In the genomic region with DNA sequence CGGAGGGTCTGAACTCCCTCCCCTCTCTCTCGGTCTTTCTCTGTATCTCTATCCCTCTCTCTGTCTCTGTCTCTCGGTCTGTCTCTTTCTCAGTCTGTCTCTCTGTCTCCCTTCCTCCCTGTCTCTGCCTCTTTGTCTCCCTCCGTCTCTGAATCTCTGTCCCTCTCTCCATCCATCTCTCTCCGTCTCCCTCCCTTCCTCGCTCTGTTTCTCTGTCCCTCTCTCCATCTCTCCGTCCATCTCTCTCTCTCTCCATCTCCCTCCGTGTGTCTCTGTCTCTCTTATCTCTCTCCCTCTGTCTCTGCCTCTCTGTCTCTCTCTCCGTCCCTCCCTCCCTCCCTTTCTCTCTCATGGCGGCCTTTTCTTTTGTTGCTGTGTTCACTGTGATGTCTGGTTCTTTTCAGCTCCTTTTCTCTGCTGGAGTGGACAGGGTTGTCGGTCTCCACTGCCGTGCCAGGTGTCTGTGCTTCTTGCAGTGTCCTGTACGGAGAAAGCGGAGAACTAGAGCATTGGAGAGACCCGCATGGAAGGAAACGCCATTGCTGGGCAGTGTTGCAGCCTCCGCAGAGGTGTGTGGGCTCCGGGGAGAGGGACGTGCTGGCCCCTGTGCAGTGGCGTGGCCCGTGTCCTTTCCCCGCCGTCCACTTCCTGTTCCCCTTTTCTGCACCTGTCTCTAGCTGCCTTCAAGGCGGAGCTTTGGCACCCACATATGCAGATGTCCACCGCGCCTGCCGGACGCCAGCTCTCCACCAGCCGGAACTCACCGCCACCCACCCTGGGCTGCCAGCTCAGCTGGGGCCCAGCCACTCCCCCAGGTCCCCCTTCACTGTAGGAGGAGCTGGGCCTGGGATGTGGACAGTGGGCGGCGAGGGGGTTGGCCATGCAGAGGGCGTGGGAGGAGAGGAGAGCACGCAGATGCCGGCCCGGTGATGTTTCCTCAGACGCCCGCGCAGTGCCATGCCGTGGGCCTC, we compare ENCODE assay signal across 9 cellular contexts.
DNase-seq lines count a peak whose midpoint lies in the region; ATAC-seq and TF ChIP-seq lines count a peak whose summit lies in the region.
"Had no signal": no experiment of that assay in that cellular context is flagged by ENCODE, and none has a peak within 500 bp of the region (broad histone marks: within the 10 kb centered on the region; RNA-seq: fewer than 3 reads in every experiment).

No MANE protein-coding gene starts in this region.

- no peaks in the 10 kb centered on the region for H3K27me3 ChIP-seq in CD4-positive, alpha-beta memory T cell (ENCODE audit: insufficient read depth, low read length)
- H3K27me3 ChIP-seq in muscle layer of duodenum (ENCODE audit: low read depth, low read length) = no peaks in the 10 kb centered on the region

- no peak for DNase-seq in CD4-positive, alpha-beta memory T cell
- DNase-seq in WTC11 (ENCODE audit: low spot score) = no peak
- DNase-seq in SIG-M5 treated with dmso at 0.1 percent for 504 hours (lab: John Stamatoyannopoulos, UW; ENCODE audit: unreplicated experiment) = no peak
- no peak for DNase-seq in activated gamma-delta T cell (lab: John Stamatoyannopoulos, UW)

- no peak overlapping the region for H3K4me3 ChIP-seq in CD4-positive, alpha-beta memory T cell (ENCODE audit: low read length in 2 of 2)
- peak overlapping the region in 1 of 2 donors; percentile 66 for H3K4me3 ChIP-seq in muscle layer of duodenum (ENCODE audit: low read depth in 1 of 2, low read length in 2 of 2)

- no peaks in the 10 kb centered on the region for H3K9me3 Mint-ChIP-seq in CD4-positive, alpha-beta memory T cell
- H3K9me3 Mint-ChIP-seq in WTC11 = 0 out of 2 replicates have a peak, but pooled peaks cover 5% of the 10 kb centered on the region

- peaks cover 22 to 51% (median 38%) of the 10 kb centered on the region in 4 donors for H3K4me1 Mint-ChIP-seq in CD4-positive, alpha-beta memory T cell
- peaks cover 14% of the 10 kb centered on the region for H3K4me1 Mint-ChIP-seq in WTC11

- H3K36me3 Mint-ChIP-seq in CD4-positive, alpha-beta memory T cell = peaks cover 9 to 19% of the 10 kb centered on the region in 2 donors
- H3K36me3 Mint-ChIP-seq in WTC11 = no peaks in the 10 kb centered on the region; the same call in 1 of the 2 replicates

- peak; percentile 37 for ATAC-seq in GM21367 (IDR thresholded peaks at IDR 0.05; ENCODE audit: unreplicated experiment)
- no peak for ATAC-seq in WTC11
- ATAC-seq in HG03469 (IDR thresholded peaks at IDR 0.05; ENCODE audit: unreplicated experiment) = no peak
- ATAC-seq in GM18505 (IDR thresholded peaks at IDR 0.05; ENCODE audit: unreplicated experiment) = no peak

- H3K27ac Mint-ChIP-seq in CD4-positive, alpha-beta memory T cell = peak overlapping the region; percentile 44 to 92 (median 74)
- peak overlapping the region; percentile 79; the same call in 1 of the 2 replicates for H3K27ac Mint-ChIP-seq in WTC11

- no peaks in the 10 kb centered on the region for H3K9me3 ChIP-seq in CD4-positive, alpha-beta memory T cell (ENCODE audit: control insufficient read depth in 1 of 2, low read length in 2 of 2)
- no peaks in the 10 kb centered on the region for H3K9me3 ChIP-seq in muscle layer of duodenum (ENCODE audit: control insufficient read depth in 1 of 2, low read length in 2 of 2)

- peaks cover 4% of the 10 kb centered on the region for H3K36me3 ChIP-seq in CD4-positive, alpha-beta memory T cell (ENCODE audit: insufficient read depth, low read length)
- peaks cover 3 to 32% of the 10 kb centered on the region in 2 donors for H3K36me3 ChIP-seq in muscle layer of duodenum (ENCODE audit: control insufficient read depth in 1 of 2, insufficient read depth in 2 of 2, low read length in 2 of 2)

- TF ChIP-seq POLR2A in GM18505 (IDR thresholded peaks at IDR 0.05; ENCODE audit: borderline replicate concordance, extremely low read depth, insufficient read depth, insufficient read length) = no peak

- TF ChIP-seq CTCF in WTC11 (IDR thresholded peaks at IDR 0.05) = no peak

- intact Hi-C loops in CD4-positive, alpha-beta memory T cell (cut with micrococcal nuclease) = no loop called here

- peaks cover 39% of the 10 kb centered on the region for H3K4me1 ChIP-seq in CD4-positive, alpha-beta memory T cell (ENCODE audit: insufficient read depth, low read length)
- peaks cover 0 to 27% of the 10 kb centered on the region in 2 donors for H3K4me1 ChIP-seq in muscle layer of duodenum (ENCODE audit: control insufficient read depth in 1 of 2, insufficient read depth in 2 of 2, low read length in 2 of 2)

- no peak overlapping the region for H3K27ac ChIP-seq in CD4-positive, alpha-beta memory T cell (ENCODE audit: low read depth, low read length)
- peak overlapping the region; percentile 75 for H3K27ac ChIP-seq in muscle layer of duodenum (ENCODE audit: low read length)
- H3K27ac ChIP-seq: epithelial cell of prostate had no signal

- peak overlapping the region in 5 of 8 donors; percentile 29 to 73 (median 35) for H3K4me3 Mint-ChIP-seq in CD4-positive, alpha-beta memory T cell
- 0 out of 2 replicates have a peak overlapping the region, but pooled peaks have one; percentile 51 for H3K4me3 Mint-ChIP-seq in WTC11

- POLR2A ChIA-PET in CD4-positive, alpha-beta memory T cell (lab: Charles Lee; ENCODE audit: partially characterized antibody) = interaction anchor here (1.7 to 3.9 kb wide), 2 partner anchors 9 to 14 kb away, joined by 11 to 17 read pairs; no protein-coding TSS in a partner anchor
- POLR2A ChIA-PET in WTC11 (lab: Charles Lee) = no interaction called here

- H3K27me3 Mint-ChIP-seq in CD4-positive, alpha-beta memory T cell = no peaks in the 10 kb centered on the region
- H3K27me3 Mint-ChIP-seq in WTC11 (ENCODE audit: low read depth) = peaks cover 16% of the 10 kb centered on the region

- CTCF ChIA-PET in CD4-positive, alpha-beta memory T cell (lab: Charles Lee; ENCODE audit: partially characterized antibody) = interaction anchor here (0.8 to 3.1 kb wide), 3 partner anchors 15 to 128 kb away, joined by 3 to 10 read pairs (median 7); no protein-coding TSS in a partner anchor
- CTCF ChIA-PET in WTC11 (lab: Charles Lee) = interaction anchor here (1.6 kb wide), 1 partner anchor 130 kb away, joined by 4 read pairs; no protein-coding TSS in a partner anchor

TF ChIP-seq in WTC11, 78 proteins besides CTCF, POLR2A, EP300 and RAD21:
- no peak for TF ChIP-seq ELF4 (CRISPR knock-in tag; IDR thresholded peaks at IDR 0.05; ENCODE audit: low read depth)
- TF ChIP-seq, protein P1, sequence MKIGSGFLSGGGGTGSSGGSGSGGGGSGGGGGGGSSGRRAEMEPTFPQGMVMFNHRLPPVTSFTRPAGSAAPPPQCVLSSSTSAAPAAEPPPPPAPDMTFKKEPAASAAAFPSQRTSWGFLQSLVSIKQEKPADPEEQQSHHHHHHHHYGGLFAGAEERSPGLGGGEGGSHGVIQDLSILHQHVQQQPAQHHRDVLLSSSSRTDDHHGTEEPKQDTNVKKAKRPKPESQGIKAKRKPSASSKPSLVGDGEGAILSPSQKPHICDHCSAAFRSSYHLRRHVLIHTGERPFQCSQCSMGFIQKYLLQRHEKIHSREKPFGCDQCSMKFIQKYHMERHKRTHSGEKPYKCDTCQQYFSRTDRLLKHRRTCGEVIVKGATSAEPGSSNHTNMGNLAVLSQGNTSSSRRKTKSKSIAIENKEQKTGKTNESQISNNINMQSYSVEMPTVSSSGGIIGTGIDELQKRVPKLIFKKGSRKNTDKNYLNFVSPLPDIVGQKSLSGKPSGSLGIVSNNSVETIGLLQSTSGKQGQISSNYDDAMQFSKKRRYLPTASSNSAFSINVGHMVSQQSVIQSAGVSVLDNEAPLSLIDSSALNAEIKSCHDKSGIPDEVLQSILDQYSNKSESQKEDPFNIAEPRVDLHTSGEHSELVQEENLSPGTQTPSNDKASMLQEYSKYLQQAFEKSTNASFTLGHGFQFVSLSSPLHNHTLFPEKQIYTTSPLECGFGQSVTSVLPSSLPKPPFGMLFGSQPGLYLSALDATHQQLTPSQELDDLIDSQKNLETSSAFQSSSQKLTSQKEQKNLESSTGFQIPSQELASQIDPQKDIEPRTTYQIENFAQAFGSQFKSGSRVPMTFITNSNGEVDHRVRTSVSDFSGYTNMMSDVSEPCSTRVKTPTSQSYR (CRISPR knock-in tag; IDR thresholded peaks at IDR 0.05) = no peak
